1 cellular context compared by ENCODE assay signal in genomic region chr16:89560413-89561194, GRCh38.
A peak's percentile ranks its signal among the peaks of the same experiment; 100 is the strongest.
TF ChIP-seq lines count a peak whose summit lies in the region.

Gene RPL13 (plus strand): TSS chr16:89560682. CDS start chr16:89560960, 278 bp downstream.

TF ChIP-seq in HEK293, 187 proteins besides CTCF, POLR2A, EP300 and RAD21 (continued from another document and continues in another):
- TF ChIP-seq SP7 (tag by site-specific recombination; IDR thresholded peaks at IDR 0.05) (peak; percentile 58; the same call in 1 of the 2 replicates), ZNF266 (tag by site-specific recombination; IDR thresholded peaks at IDR 0.05; ENCODE audit: low read depth) (no peak), GLIS1 (tag by site-specific recombination; IDR thresholded peaks at IDR 0.05) (0 out of 2 replicates have a peak, but pooled peaks have one; percentile 19), ZNF2 (tag by site-specific recombination; IDR thresholded peaks at IDR 0.05) (peak; percentile 57; the same call in 1 of the 2 replicates), IKZF3 (tag by site-specific recombination; IDR thresholded peaks at IDR 0.05) (0 out of 2 replicates have a peak, but pooled peaks have one; percentile 18), REPIN1 (tag by site-specific recombination; IDR thresholded peaks at IDR 0.05; ENCODE audit: low read depth) (0 out of 2 replicates have a peak, but pooled peaks have one; percentile 5), ZXDB (tag by site-specific recombination; IDR thresholded peaks at IDR 0.05) (peak; percentile 83), ZNF174 (tag by site-specific recombination; IDR thresholded peaks at IDR 0.05) (no peak), MYNN (tag by site-specific recombination; IDR thresholded peaks at IDR 0.05; ENCODE audit: borderline replicate concordance) (no peak), ZNF830 (tag by site-specific recombination; IDR thresholded peaks at IDR 0.05; ENCODE audit: low read depth) (no peak), ZNF560 (tag by site-specific recombination; IDR thresholded peaks at IDR 0.05; ENCODE audit: borderline replicate concordance) (no peak), ZSCAN16 (tag by site-specific recombination; IDR thresholded peaks at IDR 0.05) (no peak), ZNF16 (tag by site-specific recombination; IDR thresholded peaks at IDR 0.05; ENCODE audit: low read depth) (no peak), SETDB1 (IDR thresholded peaks at IDR 0.05; ENCODE audit: insufficient read length, low read length) (no peak), KLF7 (tag by site-specific recombination; IDR thresholded peaks at IDR 0.05; ENCODE audit: borderline replicate concordance) (0 out of 2 replicates have a peak, but pooled peaks have one; percentile 5), SALL2 (tag by site-specific recombination; IDR thresholded peaks at IDR 0.05; ENCODE audit: borderline replicate concordance) (no peak), ZNF292 (tag by site-specific recombination; IDR thresholded peaks at IDR 0.05; ENCODE audit: borderline replicate concordance, low read depth) (no peak), MEIS1 (CRISPR knock-in tag; IDR thresholded peaks at IDR 0.05; ENCODE audit: borderline replicate concordance) (no peak), ZNF311 (tag by site-specific recombination; IDR thresholded peaks at IDR 0.05; ENCODE audit: borderline replicate concordance) (no peak), ZNF324 (tag by site-specific recombination; IDR thresholded peaks at IDR 0.05) (no peak; the same call in 1 of the 2 replicates), ZNF544 (tag by site-specific recombination; IDR thresholded peaks at IDR 0.05) (no peak), ZNF530 (tag by site-specific recombination; IDR thresholded peaks at IDR 0.05; ENCODE audit: low read depth) (no peak), ZNF280D (tag by site-specific recombination; IDR thresholded peaks at IDR 0.05) (no peak), ZBTB1 (tag by site-specific recombination; IDR thresholded peaks at IDR 0.05) (no peak), ZNF404 (tag by site-specific recombination; IDR thresholded peaks at IDR 0.05) (no peak), ZSCAN23 (tag by site-specific recombination; IDR thresholded peaks at IDR 0.05) (no peak), ZNF433 (tag by site-specific recombination; IDR thresholded peaks at IDR 0.05; ENCODE audit: low read depth) (no peak), ZNF843 (tag by site-specific recombination; IDR thresholded peaks at IDR 0.05) (peak; percentile 48), ZNF747 (tag by site-specific recombination; IDR thresholded peaks at IDR 0.05) (no peak), ZNF510 (tag by site-specific recombination; IDR thresholded peaks at IDR 0.05; ENCODE audit: insufficient replicate concordance) (no peak), ZNF37A (tag by site-specific recombination; IDR thresholded peaks at IDR 0.05) (no peak), ZNF513 (tag by site-specific recombination; IDR thresholded peaks at IDR 0.05) (no peak; the same call in 1 of the 2 replicates), ZNF654 (tag by site-specific recombination; IDR thresholded peaks at IDR 0.05; ENCODE audit: low read depth) (no peak), ZNF341 (tag by site-specific recombination; IDR thresholded peaks at IDR 0.05; ENCODE audit: low read depth) (peak; percentile 33; the same call in 1 of the 2 replicates), SCRT2 (tag by site-specific recombination; IDR thresholded peaks at IDR 0.05) (peak; percentile 67), ZNF416 (tag by site-specific recombination; IDR thresholded peaks at IDR 0.05) (no peak), ZSCAN30 (tag by site-specific recombination; IDR thresholded peaks at IDR 0.05) (peak; percentile 60; the same call in 1 of the 2 replicates), ZNF792 (tag by site-specific recombination; IDR thresholded peaks at IDR 0.05) (no peak), ZSCAN5A (tag by site-specific recombination; IDR thresholded peaks at IDR 0.05) (no peak), ZNF114 (tag by site-specific recombination; IDR thresholded peaks at IDR 0.05) (no peak), ZNF677 (tag by site-specific recombination; IDR thresholded peaks at IDR 0.05) (no peak), RBAK (tag by site-specific recombination; IDR thresholded peaks at IDR 0.05) (no peak), KLF8 (tag by site-specific recombination; IDR thresholded peaks at IDR 0.05) (peak; percentile 62), ZNF518A (tag by site-specific recombination; conservative IDR thresholded peaks at IDR 0.05; ENCODE audit: low read depth) (peak; percentile 54; the same call in 1 of the 2 replicates), ZNF362 (tag by site-specific recombination; IDR thresholded peaks at IDR 0.05) (no peak; the same call in none of the 2 replicates), KLF1 (tag by site-specific recombination; IDR thresholded peaks at IDR 0.05) (0 out of 2 replicates have a peak, but pooled peaks have one; percentile 8), GLIS2 (tag by site-specific recombination; IDR thresholded peaks at IDR 0.05) (peak; percentile 66; the same call in 1 of the 2 replicates), ZNF366 (tag by site-specific recombination; conservative IDR thresholded peaks at IDR 0.05) (no peak), ZNF529 (tag by site-specific recombination; IDR thresholded peaks at IDR 0.05; ENCODE audit: insufficient replicate concordance) (no peak), GFI1B (tag by site-specific recombination; IDR thresholded peaks at IDR 0.05) (no peak), ZNF76 (tag by site-specific recombination; IDR thresholded peaks at IDR 0.05; ENCODE audit: borderline replicate concordance, low read depth) (peak; percentile 94)
